1 cellular context compared by ENCODE assay signal in genomic region chr20:64065973-64066341, GRCh38.
TF ChIP-seq lines count a peak whose summit lies in the region.

No MANE protein-coding gene starts in this region.

TF ChIP-seq in H1, 55 proteins besides CTCF, POLR2A, EP300 and RAD21:
- TF ChIP-seq CBX8 (IDR thresholded peaks at IDR 0.05; ENCODE audit: borderline replicate concordance, low read depth, low read length) (no peak), SIN3A (conservative IDR thresholded peaks at IDR 0.05 in 1 of 2, IDR thresholded peaks at IDR 0.05 in 1 of 2; ENCODE audit: low read depth in 1 of 2, low read length in 2 of 2) (0 out of 4 replicates have a peak, but pooled peaks of 1 of the 2 experiments have one; percentile 23)
